In genomic region chr10:101138788-101139420, GRCh38 we compare ENCODE assay signal across 29 cellular contexts. TPM values are rescaled to one million over a fixed set of nuclear protein-coding genes. Genes with fewer than 3 reads are reported as not detected.
"Had no signal": no experiment of that assay in that cellular context is flagged by ENCODE, and none has a peak within 500 bp of the region (broad histone marks: within the 10 kb centered on the region; RNA-seq: fewer than 3 reads in every experiment).

No MANE protein-coding gene starts in this region.

- H3K4me3 ChIP-seq: adrenal gland, ascending aorta, hepatocyte, left lung, stomach, suprapubic skin, transverse colon, uterus had no signal

- H3K9me3 ChIP-seq: adrenal gland, ascending aorta, left lung, stomach, suprapubic skin, transverse colon, uterus had no signal

- H3K9me3 Mint-ChIP-seq: activated B cell treated with CpG ODN at 0.5 μM for 24 hours; activated CD4-positive, alpha-beta memory T cell treated with anti-CD3 and anti-CD28 coated beads for 36 hours; activated naive CD4-positive, alpha-beta T cell treated with anti-CD3 and anti-CD28 coated beads, Interleukin-2, amount 10 ng/mL, durations not matched to agents 7 days and 5 days; nephron progenitor cell; stimulated activated effector memory CD8-positive, alpha-beta T cell treated with anti-CD3 and anti-CD28 coated beads, Interleukin-12 subunit alpha, Interleukin-12 subunit beta, amount 100 ng/mL, for 72 hours had no signal

- H3K36me3 Mint-ChIP-seq: activated CD4-positive, alpha-beta memory T cell treated with anti-CD3 and anti-CD28 coated beads for 36 hours had no signal

- DNase-seq: activated B cell treated with CpG ODN at 0.5 μM for 24 hours; activated CD4-positive, alpha-beta memory T cell treated with anti-CD3 and anti-CD28 coated beads for 36 hours; activated CD4-positive, alpha-beta T cell treated with anti-CD3 and anti-CD28 coated beads for 4 hours; activated effector memory CD4-positive, alpha-beta T cell treated with anti-CD3 and anti-CD28 coated beads, Interleukin-2, amount 50 U/mL, for 16 hours; activated naive CD4-positive, alpha-beta T cell treated with anti-CD3 and anti-CD28 coated beads, Interleukin-2, amount 10 ng/mL, durations not matched to agents 7 days and 5 days; adrenal gland; brain microvascular endothelial cell; caudate nucleus; effector memory CD4-positive, alpha-beta T cell; foreskin melanocyte; kidney glomerular epithelial cell; left lung; midbrain; nucleus accumbens; stimulated activated CD4-positive, alpha-beta T cell treated with anti-CD3 and anti-CD28 coated beads, Interleukin-1b, Interleukin-23, amount 100 ng/mL, for 48 hours; stomach; T1000; transverse colon; uterus had no signal

- H3K27ac ChIP-seq: adrenal gland, ascending aorta, brain microvascular endothelial cell, hepatocyte, left lung, stomach, suprapubic skin, transverse colon, uterus had no signal

- H3K4me3 Mint-ChIP-seq: activated CD4-positive, alpha-beta memory T cell treated with anti-CD3 and anti-CD28 coated beads for 36 hours; activated naive CD4-positive, alpha-beta T cell treated with anti-CD3 and anti-CD28 coated beads, Interleukin-2, amount 10 ng/mL, durations not matched to agents 7 days and 5 days; nephron progenitor cell had no signal

- H3K4me2 ChIP-seq: hepatocyte had no signal

- H2AFZ ChIP-seq: hepatocyte had no signal

- H3K36me3 ChIP-seq: adrenal gland, ascending aorta, brain microvascular endothelial cell, left lung, stomach, suprapubic skin, transverse colon, uterus had no signal

- ATAC-seq: esophagus mucosa; left lung; stimulated activated effector memory CD8-positive, alpha-beta T cell treated with anti-CD3 and anti-CD28 coated beads, Interleukin-12 subunit alpha, Interleukin-12 subunit beta, amount 100 ng/mL, for 72 hours had no signal

- H3K27ac Mint-ChIP-seq: activated B cell treated with CpG ODN at 0.5 μM for 24 hours; activated CD4-positive, alpha-beta memory T cell treated with anti-CD3 and anti-CD28 coated beads for 36 hours; activated naive CD4-positive, alpha-beta T cell treated with anti-CD3 and anti-CD28 coated beads, Interleukin-2, amount 10 ng/mL, durations not matched to agents 7 days and 5 days; nephron progenitor cell; stimulated activated effector memory CD8-positive, alpha-beta T cell treated with anti-CD3 and anti-CD28 coated beads, Interleukin-12 subunit alpha, Interleukin-12 subunit beta, amount 100 ng/mL, for 72 hours had no signal

RNA-seq across cellular contexts. Expression of gene TLX1, which starts 7.8 kb away (rescaled TPM):
- total RNA-seq: activated B cell treated with CpG ODN at 0.5 μM for 24 hours; activated CD4-positive, alpha-beta memory T cell treated with anti-CD3 and anti-CD28 coated beads for 36 hours; adrenal gland; ascending aorta; dermis blood vessel endothelial cell; esophagus mucosa; hepatocyte; left lung; lung microvascular endothelial cell; skeletal muscle tissue; suprapubic skin; T-helper 1 cell treated with Interleukin-12 subunit alpha and Interleukin-12 subunit beta and Interleukin-4 antibody, amounts not matched to agents 30 ng/mL and 1 ng/mL, for 36 hours; uterus had no signal
- polyA plus RNA-seq: adrenal gland, stomach had no signal
